In the genomic region with DNA sequence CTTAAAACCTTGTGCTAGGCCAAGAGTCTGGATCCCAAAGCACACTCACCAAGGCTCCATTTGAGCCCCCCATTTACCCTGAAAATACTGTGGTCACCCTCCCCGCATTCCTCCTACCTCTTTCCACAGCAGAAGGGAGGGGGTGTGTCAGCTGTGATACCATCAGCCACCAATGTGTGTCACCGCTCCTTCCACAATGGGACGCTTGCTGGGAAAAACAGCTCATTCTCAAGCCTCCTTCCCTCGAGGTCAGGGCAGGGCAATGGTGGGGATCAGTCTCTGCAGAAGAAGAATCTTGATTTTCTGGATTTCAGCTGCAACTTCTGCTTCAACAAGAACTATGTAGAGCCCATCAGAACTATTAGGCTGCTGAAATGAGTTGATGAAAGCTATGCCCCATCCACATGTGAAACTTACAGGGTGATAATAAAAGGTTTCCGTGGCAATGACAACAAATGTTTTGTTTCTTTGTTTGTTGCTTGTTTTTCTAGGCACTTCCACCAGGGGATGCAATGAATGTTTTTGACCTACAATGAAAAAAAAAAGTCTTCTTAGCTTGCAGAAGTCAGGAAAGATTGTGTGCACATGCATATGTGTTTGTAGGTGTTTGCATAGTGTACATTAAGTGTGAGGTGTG, we compare ENCODE assay signal across 1 cellular context.
TF ChIP-seq lines count a peak whose summit lies in the region.

No MANE protein-coding gene starts in this region.

TF ChIP-seq in H1, 55 proteins besides CTCF, POLR2A, EP300 and RAD21 (continued from another document):
- TF ChIP-seq KDM4A (IDR thresholded peaks at IDR 0.05; ENCODE audit: low read depth, low read length, severe bottlenecking) (no peak), FOSL1 (IDR thresholded peaks at IDR 0.05; ENCODE audit: insufficient read depth, low read depth, low read length) (no peak), SP1 (IDR thresholded peaks at IDR 0.05; ENCODE audit: low read depth, low read length) (no peak), JUND (IDR thresholded peaks at IDR 0.05; ENCODE audit: low read length) (no peak), TAF1 (IDR thresholded peaks at IDR 0.05; ENCODE audit: low read depth, low read length) (peak; percentile 48)
- TF ChIP-seq, protein P1, sequence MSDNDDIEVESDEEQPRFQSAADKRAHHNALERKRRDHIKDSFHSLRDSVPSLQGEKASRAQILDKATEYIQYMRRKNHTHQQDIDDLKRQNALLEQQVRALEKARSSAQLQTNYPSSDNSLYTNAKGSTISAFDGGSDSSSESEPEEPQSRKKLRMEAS (IDR thresholded peaks at IDR 0.05): peak; percentile 63
